Comparison of ENCODE assay signal across 21 cellular contexts in genomic region chr4:14176613-14177012, GRCh38.
"Had no signal": no experiment of that assay in that cellular context is flagged by ENCODE, and none has a peak within 500 bp of the region (broad histone marks: within the 10 kb centered on the region; RNA-seq: fewer than 3 reads in every experiment).

No MANE protein-coding gene starts in this region.

- H3K4me1 ChIP-seq: prostate gland, testis had no signal

- H3K36me3 ChIP-seq: prostate gland, stomach, upper lobe of right lung had no signal

- ATAC-seq: activated CD4-positive, alpha-beta T cell treated with anti-CD3 and anti-CD28 coated beads for 36 hours; activated CD8-positive, alpha-beta memory T cell treated with anti-CD3 and anti-CD28 coated beads, Interleukin-2, amount 10 ng/mL, durations not matched to agents 7 days and 5 days; right cardiac atrium; upper lobe of right lung had no signal

- H3K27me3 Mint-ChIP-seq: activated CD4-positive, alpha-beta memory T cell treated with anti-CD3 and anti-CD28 coated beads for 36 hours; activated CD4-positive, alpha-beta T cell treated with anti-CD3 and anti-CD28 coated beads for 36 hours; activated CD8-positive, alpha-beta memory T cell treated with anti-CD3 and anti-CD28 coated beads, Interleukin-2, amount 10 ng/mL, durations not matched to agents 7 days and 5 days had no signal

- H3K4me3 Mint-ChIP-seq: activated CD4-positive, alpha-beta memory T cell treated with anti-CD3 and anti-CD28 coated beads for 36 hours; activated CD4-positive, alpha-beta T cell treated with anti-CD3 and anti-CD28 coated beads for 36 hours; activated CD8-positive, alpha-beta memory T cell treated with anti-CD3 and anti-CD28 coated beads, Interleukin-2, amount 10 ng/mL, durations not matched to agents 7 days and 5 days; activated naive CD4-positive, alpha-beta T cell treated with anti-CD3 and anti-CD28 coated beads for 36 hours; endodermal cell; mesothelial cell of epicardium; neural crest cell had no signal

- H3K36me3 Mint-ChIP-seq: activated CD4-positive, alpha-beta memory T cell treated with anti-CD3 and anti-CD28 coated beads for 36 hours; activated CD8-positive, alpha-beta memory T cell treated with anti-CD3 and anti-CD28 coated beads, Interleukin-2, amount 10 ng/mL, durations not matched to agents 7 days and 5 days; mesothelial cell of epicardium had no signal

- H3K4me3 ChIP-seq: hepatocyte, prostate gland, stomach, testis, upper lobe of right lung had no signal

- H3K9me3 Mint-ChIP-seq: activated CD4-positive, alpha-beta memory T cell treated with anti-CD3 and anti-CD28 coated beads for 36 hours; activated naive CD4-positive, alpha-beta T cell treated with anti-CD3 and anti-CD28 coated beads for 36 hours; activated T-helper 2 cell treated with anti-CD3 and anti-CD28 coated beads, Interferon-gamma antibody, Interleukin-2, Interleukin-4, amounts not matched to agents 10 μg/mL and 5 μg/mL and 100 μg/mL, durations not matched to agents 14 hours and 24 hours and 36 hours; endodermal cell; mesothelial cell of epicardium; neural crest cell had no signal

- H3K27ac Mint-ChIP-seq: activated CD4-positive, alpha-beta memory T cell treated with anti-CD3 and anti-CD28 coated beads for 36 hours; activated CD8-positive, alpha-beta memory T cell treated with anti-CD3 and anti-CD28 coated beads, Interleukin-2, amount 10 ng/mL, durations not matched to agents 7 days and 5 days; activated naive CD4-positive, alpha-beta T cell treated with anti-CD3 and anti-CD28 coated beads for 36 hours; activated T-helper 2 cell treated with anti-CD3 and anti-CD28 coated beads, Interferon-gamma antibody, Interleukin-2, Interleukin-4, amounts not matched to agents 10 μg/mL and 5 μg/mL and 100 μg/mL, durations not matched to agents 14 hours and 24 hours and 36 hours; mesothelial cell of epicardium had no signal

- DNase-seq: activated CD4-positive, alpha-beta memory T cell treated with anti-CD3 and anti-CD28 coated beads for 36 hours; activated CD4-positive, alpha-beta T cell treated with anti-CD3 and anti-CD28 coated beads for 36 hours; activated CD8-positive, alpha-beta memory T cell treated with anti-CD3 and anti-CD28 coated beads, Interleukin-2, amount 10 ng/mL, durations not matched to agents 7 days and 5 days; activated naive CD4-positive, alpha-beta T cell treated with anti-CD3 and anti-CD28 coated beads for 36 hours; activated T-cell treated with anti-CD3 and anti-CD28 coated beads, Interleukin-2, amount 50 U/mL, for 1 hour; dermis blood vessel endothelial cell; endodermal cell; right cardiac atrium; small intestine; stimulated activated CD4-positive, alpha-beta T cell treated with anti-CD3 and anti-CD28 coated beads, Interleukin-4, amount 100 ng/mL, for 4 hours; stomach; T-helper 1 cell; T1000; testis; upper lobe of right lung had no signal

- H3K27ac ChIP-seq: prostate gland, testis, upper lobe of right lung, VCaP had no signal

- H3K27me3 ChIP-seq: hepatocyte, stomach, testis, upper lobe of right lung had no signal

- H3K9me3 ChIP-seq: prostate gland, stomach, testis, upper lobe of right lung had no signal
